Comparison of ENCODE assay signal across 12 cellular contexts in genomic region chr4:170420255-170420693, GRCh38.
A peak's percentile ranks its signal among the peaks of the same experiment; 100 is the strongest.
DNase-seq lines count a peak whose midpoint lies in the region; ATAC-seq and TF ChIP-seq lines count a peak whose summit lies in the region.
"Had no signal": no experiment of that assay in that cellular context is flagged by ENCODE, and none has a peak within 500 bp of the region (broad histone marks: within the 10 kb centered on the region; RNA-seq: fewer than 3 reads in every experiment).

No MANE protein-coding gene starts in this region.

- POLR2A ChIA-PET in WTC11 (lab: Charles Lee) = no interaction called here

- TF ChIP-seq CTCF in WTC11 (IDR thresholded peaks at IDR 0.05) = no peak

- peaks cover 4% of the 10 kb centered on the region for H3K4me1 Mint-ChIP-seq in WTC11
- H3K4me1 Mint-ChIP-seq: CD4-positive, CD25-positive, alpha-beta regulatory T cell had no signal

- no peak overlapping the region for H3K27ac Mint-ChIP-seq in WTC11
- H3K27ac Mint-ChIP-seq: CD4-positive, CD25-positive, alpha-beta regulatory T cell; dendritic cell treated with granulocyte-macrophage colony-stimulating factor and Interleukin-4, amounts not matched to agents 40 ng/mL and 50 ng/mL, for 4 days had no signal

- no peaks in the 10 kb centered on the region for H3K36me3 Mint-ChIP-seq in WTC11
- H3K36me3 Mint-ChIP-seq: CD4-positive, CD25-positive, alpha-beta regulatory T cell had no signal

- CTCF ChIA-PET in WTC11 (lab: Charles Lee) = no interaction called here

- DNase-seq in EL (peak; percentile 8), WTC11 (ENCODE audit: low spot score) (no peak), mesenteric fat pad (ENCODE audit: low spot score) (no peak), NCI-H1092 treated with DMSO at 0.1 percent for 48 hours (lab: John Stamatoyannopoulos, UW) (no peak)
- DNase-seq in activated T-cell treated with anti-CD3 and anti-CD28 coated beads, Interleukin-2, amount 50 U/mL, for 48 hours = no peak
- DNase-seq: CD4-positive, CD25-positive, alpha-beta regulatory T cell; left ventricle myocardium inferior had no signal

- H3K9me3 Mint-ChIP-seq in WTC11 = peaks cover 11% of the 10 kb centered on the region

- H3K4me3 Mint-ChIP-seq in WTC11 = no peak overlapping the region
- H3K4me3 Mint-ChIP-seq: CD4-positive, CD25-positive, alpha-beta regulatory T cell; dendritic cell treated with granulocyte-macrophage colony-stimulating factor and Interleukin-4, amounts not matched to agents 40 ng/mL and 50 ng/mL, for 4 days had no signal

- no peaks in the 10 kb centered on the region for H3K27me3 Mint-ChIP-seq in WTC11 (ENCODE audit: low read depth)
- H3K27me3 Mint-ChIP-seq: CD4-positive, CD25-positive, alpha-beta regulatory T cell; dendritic cell treated with granulocyte-macrophage colony-stimulating factor and Interleukin-4, amounts not matched to agents 40 ng/mL and 50 ng/mL, for 4 days had no signal

- ATAC-seq in GM19467 (IDR thresholded peaks at IDR 0.05; ENCODE audit: unreplicated experiment) = peak; percentile 66
- peak; percentile 69 for ATAC-seq in HG03103 (IDR thresholded peaks at IDR 0.05; ENCODE audit: low read depth, unreplicated experiment)
- ATAC-seq in WTC11 = peak; percentile 39; the same call in 1 of the 2 replicates
- ATAC-seq in HG03139 (IDR thresholded peaks at IDR 0.05; ENCODE audit: unreplicated experiment) = no peak
- ATAC-seq: HCT116 had no signal

TF ChIP-seq in WTC11, 78 proteins besides CTCF, POLR2A, EP300 and RAD21:
- TF ChIP-seq MLX (CRISPR knock-in tag; IDR thresholded peaks at IDR 0.05) (no peak), ZBTB43 (CRISPR knock-in tag; IDR thresholded peaks at IDR 0.05) (no peak), ZNF416 (CRISPR knock-in tag; IDR thresholded peaks at IDR 0.05) (no peak), E2F4 (CRISPR knock-in tag; IDR thresholded peaks at IDR 0.05; ENCODE audit: borderline replicate concordance, low read depth) (no peak), ZNF232 (CRISPR knock-in tag; IDR thresholded peaks at IDR 0.05) (no peak), ESRRA (CRISPR knock-in tag; IDR thresholded peaks at IDR 0.05; ENCODE audit: borderline replicate concordance) (no peak), ZNF317 (CRISPR knock-in tag; IDR thresholded peaks at IDR 0.05; ENCODE audit: borderline replicate concordance, low read depth) (no peak), USF1 (CRISPR knock-in tag; IDR thresholded peaks at IDR 0.05) (no peak)
TF ChIP-seq in WTC11: peak in this region for 0.
